Comparison of ENCODE assay signal across 18 cellular contexts in the genomic region with DNA sequence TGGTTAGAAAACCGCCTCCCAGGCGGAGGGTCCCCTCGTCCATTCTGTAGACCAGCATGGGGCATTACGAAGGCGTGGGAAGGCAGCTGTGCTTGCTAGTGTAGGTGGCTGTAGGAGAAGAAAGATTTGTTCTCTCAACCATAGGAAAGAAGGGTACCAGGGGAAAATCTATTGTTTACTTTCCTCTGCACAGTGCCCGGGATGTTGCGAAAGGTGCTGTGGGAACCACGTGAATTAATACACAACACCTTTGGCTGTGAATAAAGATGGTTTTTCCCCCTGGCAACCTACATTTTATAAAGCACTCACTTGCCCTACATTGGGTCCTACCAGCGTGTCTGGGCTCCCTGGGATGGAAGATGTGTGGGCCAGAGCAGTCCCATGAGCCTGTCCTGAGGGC.
DNase-seq lines count a peak whose midpoint lies in the region; ATAC-seq and TF ChIP-seq lines count a peak whose summit lies in the region.
"Had no signal": no experiment of that assay in that cellular context is flagged by ENCODE, and none has a peak within 500 bp of the region (broad histone marks: within the 10 kb centered on the region; RNA-seq: fewer than 3 reads in every experiment).

No MANE protein-coding gene starts in this region.

- DNase-seq in IMR-90 (no peak), left lobe of liver (ENCODE audit: low spot score) (peak; percentile 68), neuronal stem cell (ENCODE audit: low spot score) (no peak), HuH-7.5 (ENCODE audit: low spot score) (no peak)
- DNase-seq: COR-L47, DMS53, MM.1S, NCI-H1092 treated with DMSO at 0.1 percent for 48 hours, NCI-H2081 treated with DMSO at 0.1 percent for 48 hours, NCI-H510A treated with DMSO at 0.1 percent for 48 hours, NCI-H82, PC-3 had no signal

- H3K18ac ChIP-seq in IMR-90 (ENCODE audit: low read depth, low read length) (no peak overlapping the region), neuronal stem cell (ENCODE audit: low read length) (peak overlapping the region; percentile 94)

- H3K14ac ChIP-seq in IMR-90 (replicated peaks; ENCODE audit: low read depth, low read length) (no peak overlapping the region), neuronal stem cell (ENCODE audit: low read length) (no peak overlapping the region)

- POLR2A ChIA-PET in IMR-90 (lab: Charles Lee; ENCODE audit: unreplicated experiment): no interaction called here

- in situ Hi-C loops in IMR-90 (cut with MboI; ENCODE audit: low sequenced_read_pairs): no loop called here

- H3K4me3 ChIP-seq in BLaER1 (no peak overlapping the region), IMR-90 (ENCODE audit: insufficient read depth, low read depth, low read length) (no peak overlapping the region), neuronal stem cell (ENCODE audit: low read length in 2 of 2) (no peak overlapping the region)
- H3K4me3 ChIP-seq: HAP-1, SJSA1 had no signal

- intact Hi-C loops in IMR-90 (cut with micrococcal nuclease): no loop called here

- no peak for ATAC-seq in IMR-90 (ENCODE audit: low read depth)
- peak; percentile 87 for ATAC-seq in left lobe of liver
- ATAC-seq in HG03460 (IDR thresholded peaks at IDR 0.05; ENCODE audit: unreplicated experiment): no peak
- ATAC-seq in GM19023 (IDR thresholded peaks at IDR 0.05; ENCODE audit: unreplicated experiment): no peak
- ATAC-seq in GM19455 (IDR thresholded peaks at IDR 0.05; ENCODE audit: unreplicated experiment): no peak
- ATAC-seq: PC-3 had no signal

- H2BK12ac ChIP-seq in neuronal stem cell (ENCODE audit: low read length): no peak overlapping the region

- H4K5ac ChIP-seq in IMR-90 (ENCODE audit: low read depth, low read length): no peak overlapping the region

- no CpG with 5 or more reads among the region's 9 CpGs for WGBS in IMR-90 (ENCODE audit: extremely low coverage in 2 of 2, insufficient read length in 1 of 2), 2 experiments
- WGBS in neuronal stem cell (ENCODE audit: extremely low coverage in 2 of 2, insufficient read length in 2 of 2, insufficient replicate concordance in 1 of 2), 2 donors: no CpG with 5 or more reads among the region's 9 CpGs

- dilution Hi-C loops in IMR-90 (cut with HindIII; ENCODE audit: low sequenced_read_pairs, unreplicated experiment): no loop called here

- H4K8ac ChIP-seq in IMR-90 (ENCODE audit: low read depth in 2 of 2, low read length in 2 of 2) (no peak overlapping the region), neuronal stem cell (ENCODE audit: low read depth, low read length) (no peak overlapping the region)

- H3K79me1 ChIP-seq in IMR-90 (ENCODE audit: low read depth in 1 of 2, low read length in 2 of 2) (peaks cover 0 to 27% of the 10 kb centered on the region in 2 experiments; a peak in 1 of 4 replicates), neuronal stem cell (ENCODE audit: low read depth, low read length) (peaks cover 16% of the 10 kb centered on the region)

- peaks cover 7% of the 10 kb centered on the region for H3K9me3 ChIP-seq in BLaER1
- H3K9me3 ChIP-seq in IMR-90 (ENCODE audit: control insufficient read depth, insufficient read depth, low read length): no peaks in the 10 kb centered on the region
- H3K9me3 ChIP-seq in neuronal stem cell (replicated peaks in 1 of 2; ENCODE audit: control insufficient read depth in 2 of 2, insufficient read depth in 1 of 2, low read depth in 1 of 2, low read length in 2 of 2): peaks cover 6 to 8% of the 10 kb centered on the region in 2 donors
- H3K9me3 ChIP-seq: HAP-1, SJSA1 had no signal

- H3K27me3 ChIP-seq in BLaER1 (no peaks in the 10 kb centered on the region; the same call in 1 of the 2 replicates), IMR-90 (ENCODE audit: control insufficient read depth, insufficient read depth, low read length) (no peaks in the 10 kb centered on the region), neuronal stem cell (ENCODE audit: control insufficient read depth in 3 of 3, insufficient read depth in 3 of 3, low read depth in 1 of 3, low read length in 3 of 3) (no peaks in the 10 kb centered on the region)
- H3K27me3 ChIP-seq: SJSA1 had no signal

- no peak for TF ChIP-seq RAD21 in IMR-90 (IDR thresholded peaks at IDR 0.05; ENCODE audit: low read length)

- H3K4me1 ChIP-seq in BLaER1: peaks cover 60% of the 10 kb centered on the region
- no peaks in the 10 kb centered on the region for H3K4me1 ChIP-seq in IMR-90 (ENCODE audit: control insufficient read depth, insufficient read depth, low read length)
- H3K4me1 ChIP-seq in neuronal stem cell (ENCODE audit: control insufficient read depth in 2 of 2, insufficient read depth in 1 of 2, low read depth in 1 of 2, low read length in 2 of 2): peaks cover 3 to 25% of the 10 kb centered on the region in 2 donors
- H3K4me1 ChIP-seq: HAP-1, SJSA1 had no signal

- peaks cover 80% of the 10 kb centered on the region for H4K20me1 ChIP-seq in BLaER1
- H4K20me1 ChIP-seq in IMR-90 (ENCODE audit: insufficient read depth, low read length): no peaks in the 10 kb centered on the region; the same call in 1 of the 2 replicates

- H2BK20ac ChIP-seq in IMR-90 (ENCODE audit: low read depth, low read length): no peak overlapping the region

- no peaks in the 10 kb centered on the region for H3K9me1 ChIP-seq in IMR-90 (ENCODE audit: insufficient read depth, low read length)

- peak overlapping the region; percentile 19; the same call in 1 of the 2 replicates for H3K27ac ChIP-seq in BLaER1
- H3K27ac ChIP-seq in IMR-90 (ENCODE audit: insufficient read depth, low read length): no peak overlapping the region
- peak overlapping the region; percentile 75 for H3K27ac ChIP-seq in neuronal stem cell (replicated peaks; ENCODE audit: low read length)
- H3K27ac ChIP-seq: SJSA1 had no signal

- H3K4me2 ChIP-seq in BLaER1 (no peak overlapping the region), IMR-90 (ENCODE audit: low read depth, low read length) (no peak overlapping the region), neuronal stem cell (ENCODE audit: insufficient read depth, low read length, poor library complexity, severe bottlenecking) (no peak overlapping the region)

- BruUV-seq in IMR-90 (replicated peaks; lab: Mats Ljungman, UMichigan): no TSS peak

- no peak overlapping the region for H3K4ac ChIP-seq in IMR-90 (ENCODE audit: low read depth, low read length)
- H3K4ac ChIP-seq in neuronal stem cell (ENCODE audit: low read length): no peak overlapping the region

- no peak overlapping the region for H3K56ac ChIP-seq in IMR-90 (ENCODE audit: extremely low read depth, insufficient read depth, low read length)

- H2BK5ac ChIP-seq in IMR-90 (ENCODE audit: low read depth, low read length, poor library complexity, severe bottlenecking) (no peak overlapping the region), neuronal stem cell (ENCODE audit: low read length) (peak overlapping the region; percentile 88)

- H2BK15ac ChIP-seq in IMR-90 (ENCODE audit: low read depth, low read length) (no peak overlapping the region), neuronal stem cell (ENCODE audit: low read length) (peak overlapping the region; percentile 90)

- H2AK9ac ChIP-seq in IMR-90 (replicated peaks; ENCODE audit: low read depth, low read length, poor library complexity): no peak overlapping the region

- TF ChIP-seq POLR2A in IMR-90 (IDR thresholded peaks at IDR 0.05; ENCODE audit: low read depth, low read length): no peak

- H3K23ac ChIP-seq in IMR-90 (ENCODE audit: low read depth, low read length) (no peak overlapping the region), neuronal stem cell (ENCODE audit: low read depth, low read length, poor library complexity) (no peak overlapping the region)

- no peak overlapping the region for H2AFZ ChIP-seq in IMR-90 (replicated peaks; ENCODE audit: low read length, poor library complexity)
- no peak overlapping the region for H2AFZ ChIP-seq in neuronal stem cell (ENCODE audit: low read length)

- no peak overlapping the region for H2BK120ac ChIP-seq in IMR-90 (ENCODE audit: low read depth, low read length)
- H2BK120ac ChIP-seq in neuronal stem cell (ENCODE audit: low read depth, low read length): peak overlapping the region; percentile 47

- H3K36me3 ChIP-seq in BLaER1 (peaks cover 76% of the 10 kb centered on the region), IMR-90 (ENCODE audit: control insufficient read depth, insufficient read depth, low read length) (peaks cover 9% of the 10 kb centered on the region), neuronal stem cell (replicated peaks in 1 of 2; ENCODE audit: control insufficient read depth in 2 of 2, insufficient read depth in 2 of 2, low read length in 2 of 2) (peaks cover 19 to 73% of the 10 kb centered on the region in 2 donors)
- H3K36me3 ChIP-seq: HAP-1 had no signal

- CTCF ChIA-PET in IMR-90 (lab: Yijun Ruan, JAX): no interaction called here

- H3K9ac ChIP-seq in BLaER1: no peak overlapping the region
- H3K9ac ChIP-seq in IMR-90 (ENCODE audit: low read depth, low read length): no peak overlapping the region
- no peak overlapping the region for H3K9ac ChIP-seq in neuronal stem cell (ENCODE audit: low read depth, low read length, poor library complexity)

- TF ChIP-seq CTCF in IMR-90 (conservative IDR thresholded peaks at IDR 0.05; ENCODE audit: low read depth, low read length): no peak

- H2AK5ac ChIP-seq in IMR-90 (ENCODE audit: low read depth, low read length) (no peak overlapping the region), neuronal stem cell (ENCODE audit: low read depth, low read length) (peak overlapping the region; percentile 73)

- H4K91ac ChIP-seq in IMR-90 (ENCODE audit: insufficient read depth, low read depth, low read length) (no peak overlapping the region), neuronal stem cell (ENCODE audit: low read depth, low read length, poor library complexity) (no peak overlapping the region)

TF ChIP-seq in IMR-90, 13 proteins besides CTCF, POLR2A, EP300 and RAD21:
- TF ChIP-seq MAZ (IDR thresholded peaks at IDR 0.05; ENCODE audit: borderline replicate concordance, low read depth, low read length) (no peak), CEBPB (IDR thresholded peaks at IDR 0.05; ENCODE audit: low read depth, low read length) (peak; percentile 18; the same call in 1 of the 2 replicates)
